ENCODE assay signal across 8 cellular contexts in genomic region chr5:126780165-126780827, GRCh38. TPM values are rescaled to one million over a fixed set of nuclear protein-coding genes. Genes with fewer than 3 reads are reported as not detected.
A peak's percentile ranks its signal among the peaks of the same experiment; 100 is the strongest.
DNase-seq lines count a peak whose midpoint lies in the region; ATAC-seq and TF ChIP-seq lines count a peak whose summit lies in the region.

No MANE protein-coding gene starts in this region.

- H3K36me3 Mint-ChIP-seq in CD8-positive, alpha-beta T cell, result peaks cover 13% of the 10 kb centered on the region
- peaks cover 43% of the 10 kb centered on the region for H3K36me3 Mint-ChIP-seq in activated T-helper 17 cell treated with anti-CD3 and anti-CD28 coated beads, Interleukin-2, amount 50 U/mL, for 72 hours (ENCODE audit: low read depth)

- TF ChIP-seq CTCF in CD8-positive, alpha-beta T cell (IDR thresholded peaks at IDR 0.05), result peak; percentile 80

- intact Hi-C loops in CD8-positive, alpha-beta T cell (cut with DNase I, micrococcal nuclease), result loop anchor here (1.0 kb wide), 3 partner anchors 32 to 124 kb away; no protein-coding TSS in a partner anchor

- H3K27ac Mint-ChIP-seq in CD8-positive, alpha-beta T cell, result no peak overlapping the region
- peak overlapping the region; percentile 96 for H3K27ac Mint-ChIP-seq in activated T-helper 17 cell treated with anti-CD3 and anti-CD28 coated beads, Interleukin-2, amount 50 U/mL, for 72 hours

- POLR2A ChIA-PET in CD8-positive, alpha-beta T cell (lab: Charles Lee), result interaction anchor here (5.0 kb wide), 1 partner anchor 73 kb away, joined by 82 read pairs; no protein-coding TSS in a partner anchor

- no peaks in the 10 kb centered on the region for H3K9me3 Mint-ChIP-seq in CD8-positive, alpha-beta T cell
- no peaks in the 10 kb centered on the region for H3K9me3 Mint-ChIP-seq in activated T-helper 17 cell treated with anti-CD3 and anti-CD28 coated beads, Interleukin-2, amount 50 U/mL, for 72 hours

- no peak overlapping the region for H3K4me3 ChIP-seq in CD8-positive, alpha-beta T cell (ENCODE audit: low read depth, low read length)
- peak overlapping the region; percentile 87 for H3K4me3 ChIP-seq in HAP-1

- H3K9me3 ChIP-seq in CD8-positive, alpha-beta T cell (ENCODE audit: low read length), result no peaks in the 10 kb centered on the region
- no peaks in the 10 kb centered on the region for H3K9me3 ChIP-seq in HAP-1

- peak in 6 of 7 experiments; percentile 15 to 53 (median 46) for DNase-seq in CD8-positive, alpha-beta T cell
- peak; percentile 64 to 87 for DNase-seq in HAP-1 (ENCODE audit: low spot score in 2 of 2)
- peak; percentile 55 to 83 for DNase-seq in NOMO-1 (lab: John Stamatoyannopoulos, UW; ENCODE audit: unreplicated experiment in 2 of 2)
- peak; percentile 67 for DNase-seq in fibroblast of the conjunctiva (ENCODE audit: low read depth)
- DNase-seq in pons (ENCODE audit: low spot score), result peak; percentile 88

- H3K4me1 ChIP-seq in CD8-positive, alpha-beta T cell (ENCODE audit: insufficient read depth, low read length), result peaks cover 28% of the 10 kb centered on the region
- H3K4me1 ChIP-seq in HAP-1, result peaks cover 14% of the 10 kb centered on the region

- H3K4me3 Mint-ChIP-seq in CD8-positive, alpha-beta T cell, result peak overlapping the region; percentile 59
- peak overlapping the region; percentile 93 for H3K4me3 Mint-ChIP-seq in activated T-helper 17 cell treated with anti-CD3 and anti-CD28 coated beads, Interleukin-2, amount 50 U/mL, for 72 hours

- ATAC-seq in CD8-positive, alpha-beta T cell, result no peak
- no peak for ATAC-seq in activated T-helper 17 cell treated with anti-CD3 and anti-CD28 coated beads, Interleukin-2, amount 50 U/mL, for 72 hours (replicated peaks)
- ATAC-seq in GM19467 (IDR thresholded peaks at IDR 0.05; ENCODE audit: unreplicated experiment), result no peak
- no peak for ATAC-seq in GM21576 (IDR thresholded peaks at IDR 0.05; ENCODE audit: unreplicated experiment)

- CTCF ChIA-PET in CD8-positive, alpha-beta T cell (lab: Charles Lee), result interaction anchor here (0.6 to 8.7 kb wide), 32 partner anchors 8 to 713 kb away, joined by 3 to 221 read pairs (median 3); partner anchors contain the start of genes C5orf63 and PHAX

- no peaks in the 10 kb centered on the region for H3K36me3 ChIP-seq in CD8-positive, alpha-beta T cell (ENCODE audit: insufficient read depth, low read length)
- peaks cover 10% of the 10 kb centered on the region for H3K36me3 ChIP-seq in HAP-1 (replicated peaks)

- H3K27me3 ChIP-seq in CD8-positive, alpha-beta T cell (ENCODE audit: insufficient read depth, low read length), result no peaks in the 10 kb centered on the region
- no peaks in the 10 kb centered on the region for H3K27me3 ChIP-seq in HAP-1 (ENCODE audit: low read depth)

- no peak overlapping the region for H3K27ac ChIP-seq in CD8-positive, alpha-beta T cell (ENCODE audit: low read depth, low read length)

- in situ Hi-C loops in HAP-1 (cut with MboI; ENCODE audit: low sequenced_read_pairs), result loop anchor here (25.0 kb wide), 1 partner anchor 418 kb away; no protein-coding TSS in a partner anchor

- peaks cover 34% of the 10 kb centered on the region for H3K4me1 Mint-ChIP-seq in CD8-positive, alpha-beta T cell (ENCODE audit: low read depth)
- H3K4me1 Mint-ChIP-seq in activated T-helper 17 cell treated with anti-CD3 and anti-CD28 coated beads, Interleukin-2, amount 50 U/mL, for 72 hours, result peaks cover 5% of the 10 kb centered on the region

- no peaks in the 10 kb centered on the region for H3K27me3 Mint-ChIP-seq in CD8-positive, alpha-beta T cell (ENCODE audit: low read depth)
- H3K27me3 Mint-ChIP-seq in activated T-helper 17 cell treated with anti-CD3 and anti-CD28 coated beads, Interleukin-2, amount 50 U/mL, for 72 hours, result no peaks in the 10 kb centered on the region

RNA-seq across cellular contexts. Expression of gene LMNB1, which starts 3.4 kb away (rescaled TPM):
- 10 to 100 TPM; 25.8 to 30.6 TPM for total RNA-seq in CD8-positive, alpha-beta T cell
- 100 to 1,000 TPM; 105 to 208 TPM for total RNA-seq in activated T-helper 17 cell treated with anti-CD3 and anti-CD28 coated beads, Interleukin-2, amount 50 U/mL, for 72 hours
